28 cellular contexts compared by ENCODE assay signal in genomic region chr11:15942126-15942525, GRCh38.
DNase-seq lines count a peak whose midpoint lies in the region; ATAC-seq, FAIRE-seq and TF ChIP-seq lines count a peak whose summit lies in the region.
"Had no signal": no experiment of that assay in that cellular context is flagged by ENCODE, and none has a peak within 500 bp of the region (broad histone marks: within the 10 kb centered on the region; RNA-seq: fewer than 3 reads in every experiment).

No MANE protein-coding gene starts in this region.

- TF ChIP-seq CTCF in bronchial epithelial cell (IDR thresholded peaks at IDR 0.05; ENCODE audit: insufficient read depth, low read length, severe bottlenecking) (no peak), coronary artery (IDR thresholded peaks at IDR 0.05) (no peak), nephron progenitor cell (IDR thresholded peaks at IDR 0.05) (no peak), osteocyte (IDR thresholded peaks at IDR 0.05) (no peak)

- no peak overlapping the region for H3K27ac ChIP-seq in coronary artery
- H3K27ac ChIP-seq: BLaER1 had no signal

- peaks cover 18% of the 10 kb centered on the region for H3K27me3 Mint-ChIP-seq in nephron progenitor cell (ENCODE audit: low read depth, poor library complexity)
- no peaks in the 10 kb centered on the region for H3K27me3 Mint-ChIP-seq in osteocyte (ENCODE audit: unreplicated experiment)
- no peaks in the 10 kb centered on the region for H3K27me3 Mint-ChIP-seq in T-helper 17 cell
- H3K27me3 Mint-ChIP-seq: CD4-positive, alpha-beta memory T cell; CD4-positive, CD25-positive, alpha-beta regulatory T cell had no signal

- H3K4me3 ChIP-seq in bronchial epithelial cell (ENCODE audit: low read depth, low read length), result no peak overlapping the region
- H3K4me3 ChIP-seq in coronary artery, result no peak overlapping the region
- H3K4me3 ChIP-seq: BLaER1, GM12878 had no signal

- peaks cover 20% of the 10 kb centered on the region for H3K9me3 Mint-ChIP-seq in nephron progenitor cell
- peaks cover 7% of the 10 kb centered on the region for H3K9me3 Mint-ChIP-seq in osteocyte (ENCODE audit: unreplicated experiment)

- H3K36me3 Mint-ChIP-seq in nephron progenitor cell (ENCODE audit: low read depth) (peaks cover 5% of the 10 kb centered on the region), osteocyte (ENCODE audit: unreplicated experiment) (no peaks in the 10 kb centered on the region), T-helper 17 cell (ENCODE audit: low read depth) (no peaks in the 10 kb centered on the region)
- H3K36me3 Mint-ChIP-seq: CD14-positive monocyte; CD4-positive, alpha-beta memory T cell; CD4-positive, CD25-positive, alpha-beta regulatory T cell; CD8-positive, alpha-beta memory T cell had no signal

- H3K4me1 Mint-ChIP-seq in nephron progenitor cell (peaks cover 22% of the 10 kb centered on the region), osteocyte (ENCODE audit: unreplicated experiment) (no peaks in the 10 kb centered on the region), T-helper 17 cell (no peaks in the 10 kb centered on the region)
- H3K4me1 Mint-ChIP-seq: CD14-positive monocyte; CD4-positive, alpha-beta memory T cell; CD4-positive, CD25-positive, alpha-beta regulatory T cell; CD8-positive, alpha-beta memory T cell had no signal

- FAIRE-seq in bronchial epithelial cell (lab: Jason Lieb, UNC), result peak; percentile 43
- FAIRE-seq: A204.1, GM12878, GM12892, GM18507 had no signal

- DNase-seq in bronchial epithelial cell (ENCODE audit: low read depth) (no peak), coronary artery (ENCODE audit: low spot score) (peak; percentile 60), nephron progenitor cell (no peak), osteocyte (ENCODE audit: extremely low spot score, unreplicated experiment) (peak; percentile 66), T-helper 17 cell (no peak)
- DNase-seq in activated naive CD4-positive, alpha-beta T cell treated with Interleukin-2 at 50 U/mL for 16 hours, result no peak
- DNase-seq: 8988T; ACHN; BE2C; C1 segment of cervical spinal cord; CD4-positive, alpha-beta memory T cell; CD4-positive, CD25-positive, alpha-beta regulatory T cell; CD8-positive, alpha-beta memory T cell; COR-L47; DMS 273 treated with DMSO at 0.1 percent for 48 hours; DMS153; DMS53; DMS79; DND-41; EL; GDM1 had no signal

- H3K27ac Mint-ChIP-seq in nephron progenitor cell (peak overlapping the region; percentile 26), osteocyte (ENCODE audit: unreplicated experiment) (no peak overlapping the region), T-helper 17 cell (no peak overlapping the region)
- H3K27ac Mint-ChIP-seq: CD14-positive monocyte; CD4-positive, CD25-positive, alpha-beta regulatory T cell; CD8-positive, alpha-beta memory T cell had no signal

- H3K36me3 ChIP-seq in bronchial epithelial cell (ENCODE audit: control insufficient read depth, insufficient read depth, low read length), result no peaks in the 10 kb centered on the region
- H3K36me3 ChIP-seq: BE2C, BLaER1 had no signal

- ATAC-seq in activated CD4-positive, CD25-positive, alpha-beta regulatory T cell treated with anti-CD3 and anti-CD28 coated beads, Interleukin-2, amount 50 U/mL, for 24 hours, result no peak
- ATAC-seq in T-helper 17 cell, result no peak
- ATAC-seq: GM12878 had no signal

- no peaks in the 10 kb centered on the region for H3K9me3 ChIP-seq in T-helper 17 cell (ENCODE audit: control insufficient read depth, low read length, poor library complexity, severe bottlenecking)
- H3K9me3 ChIP-seq: BE2C had no signal

- no peak overlapping the region for H3K4me3 Mint-ChIP-seq in nephron progenitor cell
- H3K4me3 Mint-ChIP-seq in osteocyte (ENCODE audit: unreplicated experiment), result no peak overlapping the region
- no peak overlapping the region for H3K4me3 Mint-ChIP-seq in T-helper 17 cell
- H3K4me3 Mint-ChIP-seq: CD14-positive monocyte; CD4-positive, alpha-beta memory T cell; CD4-positive, CD25-positive, alpha-beta regulatory T cell had no signal

- H3K27me3 ChIP-seq in bronchial epithelial cell (ENCODE audit: control insufficient read depth, insufficient read depth, low read length), result no peaks in the 10 kb centered on the region
- H3K27me3 ChIP-seq: BE2C, BLaER1 had no signal

Comparison
In these comparisons a context has a peak if more than half of its experiments do, and no peak if none do; other contexts are left out.
1. DNase-seq: peak in coronary artery (single experiment) and osteocyte (single experiment); none in bronchial epithelial cell (single experiment), nephron progenitor cell (single experiment), activated naive CD4-positive, alpha-beta T cell treated with Interleukin-2 at 50 U/mL for 16 hours (single experiment) and T-helper 17 cell (0 of 3).